In genomic region chr12:111597731-111598636, GRCh38 we compare ENCODE assay signal across 7 cellular contexts. TPM values are rescaled to one million over a fixed set of nuclear protein-coding genes. Genes with fewer than 3 reads are reported as not detected.
DNase-seq lines count a peak whose midpoint lies in the region; ATAC-seq and TF ChIP-seq lines count a peak whose summit lies in the region.

No MANE protein-coding gene starts in this region.

- H3K4me2 ChIP-seq in neural cell (ENCODE audit: low read length), result peak overlapping the region; percentile 83

- no peaks in the 10 kb centered on the region for H3F3A ChIP-seq in neural cell (ENCODE audit: insufficient read depth, low read length, poor library complexity, severe bottlenecking)

- H3K4me1 ChIP-seq in foreskin keratinocyte, result peaks cover 7% of the 10 kb centered on the region

- peak; percentile 78 for DNase-seq in OCI-M1 (lab: John Stamatoyannopoulos, UW)
- DNase-seq in activated gamma-delta T cell (lab: John Stamatoyannopoulos, UW), result peak; percentile 16
- peak in 1 of 2 donors; percentile 8 for DNase-seq in foreskin keratinocyte
- peak; percentile 60 for DNase-seq in ureter (ENCODE audit: low spot score)

- H3K36me3 ChIP-seq in neural cell (ENCODE audit: insufficient read depth, low read length), result no peaks in the 10 kb centered on the region

- TF ChIP-seq EP300 in neural cell (conservative IDR thresholded peaks at IDR 0.05; ENCODE audit: poor library complexity, severe bottlenecking), result no peak

- H3K9me3 ChIP-seq in neural cell (ENCODE audit: low read length), result no peaks in the 10 kb centered on the region

- H3K27me3 ChIP-seq in foreskin keratinocyte, result no peaks in the 10 kb centered on the region
- no peaks in the 10 kb centered on the region for H3K27me3 ChIP-seq in neural cell (ENCODE audit: insufficient read depth, low read depth, low read length)

- peaks cover 55% of the 10 kb centered on the region for H3K79me2 ChIP-seq in neural cell (replicated peaks; ENCODE audit: insufficient read depth, low read length)

- ATAC-seq in HG02678 (IDR thresholded peaks at IDR 0.05; ENCODE audit: unreplicated experiment) (peak; percentile 17), foreskin keratinocyte (peak; percentile 37)

- TF ChIP-seq RAD21 in neural cell (conservative IDR thresholded peaks at IDR 0.05), result no peak

- H3K27ac ChIP-seq in foreskin keratinocyte, result peak overlapping the region; percentile 23
- peak overlapping the region; percentile 88 for H3K27ac ChIP-seq in neural cell (ENCODE audit: low read length)

- H3K9me2 ChIP-seq in neural cell (ENCODE audit: insufficient read depth, low read length), result no peaks in the 10 kb centered on the region

- TF ChIP-seq CTCF in GM12875 (IDR thresholded peaks at IDR 0.05; ENCODE audit: borderline replicate concordance, insufficient read depth, low read depth, low read length) (no peak), foreskin keratinocyte (conservative IDR thresholded peaks at IDR 0.05) (no peak), neural cell (IDR thresholded peaks at IDR 0.05; ENCODE audit: poor library complexity, severe bottlenecking) (no peak)

- H4K20me1 ChIP-seq in neural cell (ENCODE audit: insufficient read depth), result peaks cover 15% of the 10 kb centered on the region

- H3K4me3 ChIP-seq in GM12875 (ENCODE audit: low read depth, low read length) (peak overlapping the region; percentile 98), neural cell (ENCODE audit: low read length) (peak overlapping the region; percentile 98)

- peak overlapping the region; percentile 88 for H3K9ac ChIP-seq in neural cell (ENCODE audit: low read length)

- peak overlapping the region; percentile 33 for H2AFZ ChIP-seq in neural cell (ENCODE audit: low read depth, low read length)

TF ChIP-seq in neural cell, 6 proteins besides CTCF, POLR2A, EP300 and RAD21:
- TF ChIP-seq MXI1 (conservative IDR thresholded peaks at IDR 0.05; ENCODE audit: poor library complexity, severe bottlenecking) (no peak), POLR2AphosphoS5 (IDR thresholded peaks at IDR 0.05) (peak; percentile 16), SMC3 (conservative IDR thresholded peaks at IDR 0.05; ENCODE audit: poor library complexity) (no peak), EZH2 (IDR thresholded peaks at IDR 0.05; ENCODE audit: borderline replicate concordance, insufficient read depth, low read length, poor library complexity, severe bottlenecking) (no peak), REST (IDR thresholded peaks at IDR 0.05; ENCODE audit: borderline replicate concordance) (peak; percentile 41), TAF1 (IDR thresholded peaks at IDR 0.05; ENCODE audit: low read depth) (no peak)

RNA-seq across cellular contexts. Expression of gene ATXN2, which starts 1.1 kb away (rescaled TPM):
- 34.4 and 34.7 TPM in 2 replicates for total RNA-seq in foreskin keratinocyte
- polyA plus RNA-seq in foreskin keratinocyte, result 17.3 and 18.9 TPM in 2 replicates
- polyA plus RNA-seq in neural cell, result 12.6 and 13.9 TPM in 2 replicates
- 48.7 and 55.3 TPM in 2 replicates for polyA minus RNA-seq in neural cell
- total RNA-seq in ureter, result 120 TPM
